17 cellular contexts compared by ENCODE assay signal in the genomic region with DNA sequence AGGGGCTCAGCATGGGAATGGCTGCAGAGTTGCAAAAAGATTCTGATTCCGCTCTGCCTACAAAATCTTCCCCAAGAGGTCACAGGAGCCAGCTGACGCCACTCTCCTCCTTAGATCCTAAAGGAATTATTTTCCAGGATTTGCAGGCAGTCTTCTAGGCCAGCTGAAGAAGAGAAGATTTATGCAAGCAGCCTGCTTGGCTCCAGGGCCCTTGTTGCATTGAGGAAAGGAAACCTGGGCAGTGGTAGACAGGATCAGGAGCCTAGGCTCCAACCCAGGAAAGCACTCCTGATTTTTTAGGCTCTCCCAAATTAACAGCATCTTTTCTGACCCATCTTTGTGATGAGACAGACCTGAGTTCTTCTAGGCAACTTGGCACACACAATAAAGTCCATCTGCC.
DNase-seq lines count a peak whose midpoint lies in the region; TF ChIP-seq lines count a peak whose summit lies in the region.
"Had no signal": no experiment of that assay in that cellular context is flagged by ENCODE, and none has a peak within 500 bp of the region (broad histone marks: within the 10 kb centered on the region; RNA-seq: fewer than 3 reads in every experiment).

No MANE protein-coding gene starts in this region.

- H3K14ac ChIP-seq in neuronal stem cell (ENCODE audit: low read length): no peak overlapping the region

- H3K9me3 ChIP-seq in WERI-Rb-1 (ENCODE audit: severe bottlenecking): no peaks in the 10 kb centered on the region
- no peaks in the 10 kb centered on the region for H3K9me3 ChIP-seq in neuronal stem cell (replicated peaks in 1 of 2; ENCODE audit: control insufficient read depth in 2 of 2, insufficient read depth in 1 of 2, low read depth in 1 of 2, low read length in 2 of 2)
- H3K9me3 ChIP-seq: BLaER1 treated with 17β-estradiol and CSF1 and Interleukin-3, amounts not matched to agents 10 nM and 100 nM had no signal

- H3K4me3 ChIP-seq in WERI-Rb-1 (ENCODE audit: low read depth, low read length) (no peak overlapping the region), neuronal stem cell (ENCODE audit: low read length in 2 of 2) (no peak overlapping the region)
- H3K4me3 ChIP-seq: BLaER1 treated with 17β-estradiol and CSF1 and Interleukin-3, amounts not matched to agents 10 nM and 100 nM; GM12878 had no signal

- no peak overlapping the region for H2BK12ac ChIP-seq in neuronal stem cell (ENCODE audit: low read length)

- no CpG with 5 or more reads among the region's 2 CpGs for WGBS in neuronal stem cell (ENCODE audit: extremely low coverage in 2 of 2, insufficient read length in 2 of 2, insufficient replicate concordance in 1 of 2), 2 donors

- peaks cover 20 to 46% of the 10 kb centered on the region in 2 donors for H3K4me1 ChIP-seq in neuronal stem cell (ENCODE audit: control insufficient read depth in 2 of 2, insufficient read depth in 1 of 2, low read depth in 1 of 2, low read length in 2 of 2)

- H2AFZ ChIP-seq in neuronal stem cell (ENCODE audit: low read length): peak overlapping the region; percentile 79

- no peak overlapping the region for H4K91ac ChIP-seq in neuronal stem cell (ENCODE audit: low read depth, low read length, poor library complexity)

- H3K79me1 ChIP-seq in neuronal stem cell (ENCODE audit: low read depth, low read length): no peaks in the 10 kb centered on the region

- H3K18ac ChIP-seq in neuronal stem cell (ENCODE audit: low read length): peak overlapping the region; percentile 82

- peak; percentile 25 for DNase-seq in NCI-H146 (lab: John Stamatoyannopoulos, UW)
- no peak for DNase-seq in NCI-H146 treated with DMSO at 0.1 percent for 48 hours (lab: John Stamatoyannopoulos, UW; ENCODE audit: unreplicated experiment)
- DNase-seq in WERI-Rb-1: peak; percentile 60
- DNase-seq in iPS-NIHi11 (ENCODE audit: low spot score): peak; percentile 12
- DNase-seq in neuronal stem cell (ENCODE audit: low spot score): no peak
- DNase-seq in activated CD4-positive, alpha-beta T cell treated with anti-CD3 and anti-CD28 coated beads for 1 hour: no peak
- DNase-seq in GM20000 (ENCODE audit: low spot score): no peak
- DNase-seq in DMS53 treated with DMSO at 0.1 percent for 48 hours (lab: John Stamatoyannopoulos, UW; ENCODE audit: unreplicated experiment): no peak
- DNase-seq: DND-41; GDM1; NCI-H2029; NCI-H524 treated with DMSO at 0.1 percent for 48 hours; NK-92 treated with Interleukin-12 subunit alpha and Interleukin-12 subunit beta, amount 100 ng/mL, for 24 hours; SHP77 had no signal

- no peak overlapping the region for H3K4ac ChIP-seq in neuronal stem cell (ENCODE audit: low read length)

- H3K36me3 ChIP-seq in WERI-Rb-1 (no peaks in the 10 kb centered on the region), neuronal stem cell (replicated peaks in 1 of 2; ENCODE audit: control insufficient read depth in 2 of 2, insufficient read depth in 2 of 2, low read length in 2 of 2) (no peaks in the 10 kb centered on the region)
- H3K36me3 ChIP-seq: BLaER1 treated with 17β-estradiol and CSF1 and Interleukin-3, amounts not matched to agents 10 nM and 100 nM had no signal

- H2BK5ac ChIP-seq in neuronal stem cell (ENCODE audit: low read length): no peak overlapping the region

- peak overlapping the region; percentile 32 for H3K4me2 ChIP-seq in neuronal stem cell (ENCODE audit: insufficient read depth, low read length, poor library complexity, severe bottlenecking)
- H3K4me2 ChIP-seq: BLaER1 treated with 17β-estradiol and CSF1 and Interleukin-3, amounts not matched to agents 10 nM and 100 nM had no signal

- TF ChIP-seq CTCF in WERI-Rb-1 (IDR thresholded peaks at IDR 0.05; ENCODE audit: low read depth, low read length): no peak
- TF ChIP-seq CTCF in GM20000 (IDR thresholded peaks at IDR 0.05; ENCODE audit: extremely low read depth, missing control alignments): no peak

- H3K27ac ChIP-seq in WERI-Rb-1 (no peak overlapping the region; the same call in 1 of the 2 replicates), neuronal stem cell (replicated peaks; ENCODE audit: low read length) (peak overlapping the region; percentile 55)
- H3K27ac ChIP-seq: 22Rv1; BLaER1 treated with 17β-estradiol and CSF1 and Interleukin-3, amounts not matched to agents 10 nM and 100 nM had no signal

- H3K23ac ChIP-seq in neuronal stem cell (ENCODE audit: low read depth, low read length, poor library complexity): no peak overlapping the region

- H2AK5ac ChIP-seq in neuronal stem cell (ENCODE audit: low read depth, low read length): no peak overlapping the region

- no peak overlapping the region for H2BK120ac ChIP-seq in neuronal stem cell (ENCODE audit: low read depth, low read length)

- H4K8ac ChIP-seq in neuronal stem cell (ENCODE audit: low read depth, low read length): no peak overlapping the region

- H3K9ac ChIP-seq in neuronal stem cell (ENCODE audit: low read depth, low read length, poor library complexity): no peak overlapping the region
- H3K9ac ChIP-seq: BLaER1 treated with 17β-estradiol and CSF1 and Interleukin-3, amounts not matched to agents 10 nM and 100 nM had no signal

- H3K27me3 ChIP-seq in WERI-Rb-1 (ENCODE audit: insufficient read depth, low read depth, severe bottlenecking) (no peaks in the 10 kb centered on the region), neuronal stem cell (ENCODE audit: control insufficient read depth in 3 of 3, insufficient read depth in 3 of 3, low read depth in 1 of 3, low read length in 3 of 3) (peaks cover 0 to 14% (median 0%) of the 10 kb centered on the region in 3 experiments)
- H3K27me3 ChIP-seq: BLaER1 treated with 17β-estradiol and CSF1 and Interleukin-3, amounts not matched to agents 10 nM and 100 nM had no signal

- no peak overlapping the region for H2BK15ac ChIP-seq in neuronal stem cell (ENCODE audit: low read length)

Comparison
In these comparisons a context has a peak if more than half of its experiments do, and no peak if none do; other contexts are left out.
1. DNase-seq: peak in NCI-H146 (single experiment), WERI-Rb-1 (single experiment) and iPS-NIHi11 (single experiment); none in NCI-H146 treated with DMSO at 0.1 percent for 48 hours (single experiment), neuronal stem cell (single experiment), activated CD4-positive, alpha-beta T cell treated with anti-CD3 and anti-CD28 coated beads for 1 hour (single experiment), GM20000 (single experiment) and DMS53 treated with DMSO at 0.1 percent for 48 hours (single experiment).